Comparison of ENCODE assay signal across 1 cellular context in genomic region chrX:119694601-119695534, GRCh38.
TF ChIP-seq lines count a peak whose summit lies in the region.

No MANE protein-coding gene starts in this region.

TF ChIP-seq in WTC11, 78 proteins besides CTCF, POLR2A, EP300 and RAD21 (continued from another document):
- TF ChIP-seq RORB (CRISPR knock-in tag; IDR thresholded peaks at IDR 0.05), result no peak
- TF ChIP-seq MYBL2 (CRISPR knock-in tag; IDR thresholded peaks at IDR 0.05), result no peak
- TF ChIP-seq AR (CRISPR knock-in tag; IDR thresholded peaks at IDR 0.05), result no peak
- TF ChIP-seq PRRX2 (CRISPR knock-in tag; IDR thresholded peaks at IDR 0.05), result no peak
- no peak for TF ChIP-seq ZBTB21 (CRISPR knock-in tag; IDR thresholded peaks at IDR 0.05; ENCODE audit: borderline replicate concordance)
- no peak for TF ChIP-seq ZNF317 (CRISPR knock-in tag; IDR thresholded peaks at IDR 0.05; ENCODE audit: borderline replicate concordance, low read depth)
- no peak for TF ChIP-seq ATF6 (CRISPR knock-in tag; IDR thresholded peaks at IDR 0.05)
- no peak for TF ChIP-seq ERG (CRISPR knock-in tag; IDR thresholded peaks at IDR 0.05)
- no peak for TF ChIP-seq GABPB1 (CRISPR knock-in tag; IDR thresholded peaks at IDR 0.05)
- no peak for TF ChIP-seq USF1 (CRISPR knock-in tag; IDR thresholded peaks at IDR 0.05)
- no peak for TF ChIP-seq CDX4 (CRISPR knock-in tag; IDR thresholded peaks at IDR 0.05; ENCODE audit: borderline replicate concordance)
- no peak for TF ChIP-seq SP1 (CRISPR knock-in tag; conservative IDR thresholded peaks at IDR 0.05)
- TF ChIP-seq ZNF396 (CRISPR knock-in tag; IDR thresholded peaks at IDR 0.05; ENCODE audit: borderline replicate concordance), result no peak
- TF ChIP-seq IRF2 (CRISPR knock-in tag; IDR thresholded peaks at IDR 0.05; ENCODE audit: borderline replicate concordance, low read depth), result no peak
- no peak for TF ChIP-seq ZMAT4 (CRISPR knock-in tag; IDR thresholded peaks at IDR 0.05)
- no peak for TF ChIP-seq ZNF425 (CRISPR knock-in tag; conservative IDR thresholded peaks at IDR 0.05)
- TF ChIP-seq E2F1 (CRISPR knock-in tag; IDR thresholded peaks at IDR 0.05), result no peak
